In the genomic region with DNA sequence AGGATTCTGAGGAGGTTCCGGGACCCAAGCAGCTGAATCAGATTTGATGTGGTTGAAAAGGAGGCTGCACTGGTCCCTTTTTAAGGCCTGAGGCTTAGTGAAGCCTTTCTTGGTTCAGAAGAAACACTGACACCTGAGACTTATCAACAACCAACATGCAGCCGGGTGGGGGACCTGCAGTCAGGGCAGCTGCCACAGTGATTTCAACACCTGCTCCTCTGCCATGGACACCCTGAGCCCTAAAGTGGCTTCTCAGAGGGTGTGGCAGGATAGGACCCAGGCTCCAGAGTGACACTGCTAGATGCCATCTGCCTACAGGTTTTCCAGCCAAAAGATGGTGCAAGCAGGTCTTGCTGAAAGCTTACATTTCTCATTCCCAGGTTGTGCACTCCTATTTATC, we compare ENCODE assay signal across 20 cellular contexts.
A peak's percentile ranks its signal among the peaks of the same experiment; 100 is the strongest.
DNase-seq lines count a peak whose midpoint lies in the region; ATAC-seq lines count a peak whose summit lies in the region.
"Had no signal": no experiment of that assay in that cellular context is flagged by ENCODE, and none has a peak within 500 bp of the region (broad histone marks: within the 10 kb centered on the region; RNA-seq: fewer than 3 reads in every experiment).

No MANE protein-coding gene starts in this region.

- no peaks in the 10 kb centered on the region for H3K9me3 ChIP-seq in skeletal muscle tissue (ENCODE audit: control insufficient read depth in 3 of 3, low read length in 3 of 3)
- H3K9me3 ChIP-seq: left lung, neutrophil, SK-N-SH had no signal

- peaks cover 14 to 49% (median 46%) of the 10 kb centered on the region in 3 donors for H3K4me1 ChIP-seq in skeletal muscle tissue (ENCODE audit: control insufficient read depth in 3 of 3, insufficient read depth in 3 of 3, low read length in 3 of 3)
- H3K4me1 ChIP-seq: foreskin keratinocyte had no signal

- peak overlapping the region in 1 of 3 donors; percentile 16 for H3K9ac ChIP-seq in skeletal muscle tissue (ENCODE audit: low read depth in 1 of 3, low read length in 3 of 3)
- H3K9ac ChIP-seq: SK-N-SH had no signal

- peak overlapping the region; percentile 26 for H3K27ac ChIP-seq in skeletal muscle tissue (ENCODE audit: low read depth, low read length)
- H3K27ac ChIP-seq: foreskin keratinocyte, HL-60, left lung, neutrophil, RWPE1 had no signal

- no peaks in the 10 kb centered on the region for H3K27me3 ChIP-seq in skeletal muscle tissue (ENCODE audit: control insufficient read depth in 3 of 3, insufficient read depth in 3 of 3, low read length in 3 of 3)
- H3K27me3 ChIP-seq: foreskin keratinocyte, hepatocyte, left lung, neutrophil had no signal

- DNase-seq in NCI-H446 treated with DMSO at 0.1 percent for 48 hours (lab: John Stamatoyannopoulos, UW) (peak; percentile 4), NCI-H446 (lab: John Stamatoyannopoulos, UW) (no peak), NCI-H187 treated with DMSO at 0.1 percent for 48 hours (lab: John Stamatoyannopoulos, UW) (peak; percentile 24), cerebellum (ENCODE audit: low spot score) (peak; percentile 86), HT-29 (ENCODE audit: low spot score) (no peak)
- DNase-seq in stimulated activated CD8-positive, alpha-beta memory T cell treated with anti-CD3 and anti-CD28 coated beads, Interleukin-4, amount 100 ng/mL, for 48 hours: no peak
- DNase-seq: activated B cell treated with CpG ODN at 0.5 μM for 24 hours; activated CD4-positive, alpha-beta T cell treated with anti-CD3 and anti-CD28 coated beads, Interleukin-2, amount 50 U/mL, for 4 hours; effector CD8-positive, alpha-beta T cell; foreskin keratinocyte; immature natural killer cell; left lung had no signal

- H3K36me3 ChIP-seq in skeletal muscle tissue (ENCODE audit: control insufficient read depth in 3 of 3, insufficient read depth in 3 of 3, low read length in 3 of 3): no peaks in the 10 kb centered on the region
- H3K36me3 ChIP-seq: left lung, neutrophil had no signal

- H3K4me3 ChIP-seq in skeletal muscle tissue (ENCODE audit: low read length in 3 of 3): no peak overlapping the region
- H3K4me3 ChIP-seq: hepatocyte, left lung had no signal

- ATAC-seq in GM18867 (IDR thresholded peaks at IDR 0.05; ENCODE audit: unreplicated experiment): no peak
- ATAC-seq: stimulated activated naive CD8-positive, alpha-beta T cell treated with anti-CD3 and anti-CD28 coated beads, Interleukin-15, amount 100 ng/mL, for 72 hours had no signal

Comparison
In these comparisons a context has a peak if more than half of its experiments do, and no peak if none do; other contexts are left out.
1. DNase-seq: peak in NCI-H446 treated with DMSO at 0.1 percent for 48 hours (single experiment), NCI-H187 treated with DMSO at 0.1 percent for 48 hours (single experiment) and cerebellum (single experiment); none in NCI-H446 (0 of 2), HT-29 (single experiment) and stimulated activated CD8-positive, alpha-beta memory T cell treated with anti-CD3 and anti-CD28 coated beads, Interleukin-4, amount 100 ng/mL, for 48 hours (single experiment).